1 cellular context compared by ENCODE assay signal in the genomic region with DNA sequence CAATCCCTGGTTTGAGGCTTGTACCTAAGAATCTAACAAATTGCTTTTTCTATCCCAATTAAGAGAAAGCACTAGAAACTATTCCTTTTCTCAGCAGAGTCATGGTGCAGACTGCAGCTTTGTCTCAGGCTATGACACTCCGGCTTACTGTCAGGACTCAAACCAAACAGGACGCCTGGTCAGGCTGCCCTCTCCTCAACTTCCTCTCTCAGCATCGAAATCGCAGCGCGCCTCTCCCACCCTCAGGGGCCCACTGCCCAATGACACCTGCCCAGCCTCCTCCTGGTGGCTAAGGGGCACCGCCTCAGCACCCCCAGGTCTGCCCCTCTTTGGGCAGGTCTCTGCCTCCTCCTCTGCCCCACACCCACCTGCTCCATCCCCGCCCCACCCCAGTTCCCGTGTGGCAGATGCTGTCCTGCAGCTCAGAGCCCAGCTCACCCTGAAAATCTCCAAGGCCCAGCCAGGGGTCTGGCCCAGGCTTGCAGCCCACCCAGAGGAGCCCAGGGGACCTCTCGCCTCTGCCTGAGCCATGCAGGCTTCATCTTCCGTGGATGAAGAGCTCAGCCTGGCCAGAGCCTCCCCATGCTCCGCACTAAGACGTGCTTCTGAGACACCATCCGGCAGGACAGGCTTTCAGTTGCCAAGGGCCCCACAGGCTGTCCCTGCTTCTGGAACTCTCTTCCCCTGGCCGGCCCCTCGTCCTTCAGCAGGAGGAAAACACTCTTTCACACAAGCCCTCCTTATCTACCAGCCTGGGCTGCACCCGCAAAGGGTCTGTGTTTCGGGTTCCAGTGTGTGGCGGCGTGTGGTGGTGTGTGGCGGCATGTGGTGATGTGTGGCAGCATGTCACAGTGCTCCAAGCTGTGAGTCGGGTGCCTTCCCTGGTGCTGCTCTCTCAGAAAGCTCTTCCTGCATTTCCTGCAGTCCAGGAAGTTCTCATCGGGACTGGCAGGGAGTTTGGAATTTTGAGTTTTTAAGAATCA.
TF ChIP-seq lines count a peak whose summit lies in the region.

No MANE protein-coding gene starts in this region.

TF ChIP-seq in GM23338, 12 proteins besides CTCF, POLR2A, EP300 and RAD21 (continued from another document):
- TF ChIP-seq, protein P1, sequence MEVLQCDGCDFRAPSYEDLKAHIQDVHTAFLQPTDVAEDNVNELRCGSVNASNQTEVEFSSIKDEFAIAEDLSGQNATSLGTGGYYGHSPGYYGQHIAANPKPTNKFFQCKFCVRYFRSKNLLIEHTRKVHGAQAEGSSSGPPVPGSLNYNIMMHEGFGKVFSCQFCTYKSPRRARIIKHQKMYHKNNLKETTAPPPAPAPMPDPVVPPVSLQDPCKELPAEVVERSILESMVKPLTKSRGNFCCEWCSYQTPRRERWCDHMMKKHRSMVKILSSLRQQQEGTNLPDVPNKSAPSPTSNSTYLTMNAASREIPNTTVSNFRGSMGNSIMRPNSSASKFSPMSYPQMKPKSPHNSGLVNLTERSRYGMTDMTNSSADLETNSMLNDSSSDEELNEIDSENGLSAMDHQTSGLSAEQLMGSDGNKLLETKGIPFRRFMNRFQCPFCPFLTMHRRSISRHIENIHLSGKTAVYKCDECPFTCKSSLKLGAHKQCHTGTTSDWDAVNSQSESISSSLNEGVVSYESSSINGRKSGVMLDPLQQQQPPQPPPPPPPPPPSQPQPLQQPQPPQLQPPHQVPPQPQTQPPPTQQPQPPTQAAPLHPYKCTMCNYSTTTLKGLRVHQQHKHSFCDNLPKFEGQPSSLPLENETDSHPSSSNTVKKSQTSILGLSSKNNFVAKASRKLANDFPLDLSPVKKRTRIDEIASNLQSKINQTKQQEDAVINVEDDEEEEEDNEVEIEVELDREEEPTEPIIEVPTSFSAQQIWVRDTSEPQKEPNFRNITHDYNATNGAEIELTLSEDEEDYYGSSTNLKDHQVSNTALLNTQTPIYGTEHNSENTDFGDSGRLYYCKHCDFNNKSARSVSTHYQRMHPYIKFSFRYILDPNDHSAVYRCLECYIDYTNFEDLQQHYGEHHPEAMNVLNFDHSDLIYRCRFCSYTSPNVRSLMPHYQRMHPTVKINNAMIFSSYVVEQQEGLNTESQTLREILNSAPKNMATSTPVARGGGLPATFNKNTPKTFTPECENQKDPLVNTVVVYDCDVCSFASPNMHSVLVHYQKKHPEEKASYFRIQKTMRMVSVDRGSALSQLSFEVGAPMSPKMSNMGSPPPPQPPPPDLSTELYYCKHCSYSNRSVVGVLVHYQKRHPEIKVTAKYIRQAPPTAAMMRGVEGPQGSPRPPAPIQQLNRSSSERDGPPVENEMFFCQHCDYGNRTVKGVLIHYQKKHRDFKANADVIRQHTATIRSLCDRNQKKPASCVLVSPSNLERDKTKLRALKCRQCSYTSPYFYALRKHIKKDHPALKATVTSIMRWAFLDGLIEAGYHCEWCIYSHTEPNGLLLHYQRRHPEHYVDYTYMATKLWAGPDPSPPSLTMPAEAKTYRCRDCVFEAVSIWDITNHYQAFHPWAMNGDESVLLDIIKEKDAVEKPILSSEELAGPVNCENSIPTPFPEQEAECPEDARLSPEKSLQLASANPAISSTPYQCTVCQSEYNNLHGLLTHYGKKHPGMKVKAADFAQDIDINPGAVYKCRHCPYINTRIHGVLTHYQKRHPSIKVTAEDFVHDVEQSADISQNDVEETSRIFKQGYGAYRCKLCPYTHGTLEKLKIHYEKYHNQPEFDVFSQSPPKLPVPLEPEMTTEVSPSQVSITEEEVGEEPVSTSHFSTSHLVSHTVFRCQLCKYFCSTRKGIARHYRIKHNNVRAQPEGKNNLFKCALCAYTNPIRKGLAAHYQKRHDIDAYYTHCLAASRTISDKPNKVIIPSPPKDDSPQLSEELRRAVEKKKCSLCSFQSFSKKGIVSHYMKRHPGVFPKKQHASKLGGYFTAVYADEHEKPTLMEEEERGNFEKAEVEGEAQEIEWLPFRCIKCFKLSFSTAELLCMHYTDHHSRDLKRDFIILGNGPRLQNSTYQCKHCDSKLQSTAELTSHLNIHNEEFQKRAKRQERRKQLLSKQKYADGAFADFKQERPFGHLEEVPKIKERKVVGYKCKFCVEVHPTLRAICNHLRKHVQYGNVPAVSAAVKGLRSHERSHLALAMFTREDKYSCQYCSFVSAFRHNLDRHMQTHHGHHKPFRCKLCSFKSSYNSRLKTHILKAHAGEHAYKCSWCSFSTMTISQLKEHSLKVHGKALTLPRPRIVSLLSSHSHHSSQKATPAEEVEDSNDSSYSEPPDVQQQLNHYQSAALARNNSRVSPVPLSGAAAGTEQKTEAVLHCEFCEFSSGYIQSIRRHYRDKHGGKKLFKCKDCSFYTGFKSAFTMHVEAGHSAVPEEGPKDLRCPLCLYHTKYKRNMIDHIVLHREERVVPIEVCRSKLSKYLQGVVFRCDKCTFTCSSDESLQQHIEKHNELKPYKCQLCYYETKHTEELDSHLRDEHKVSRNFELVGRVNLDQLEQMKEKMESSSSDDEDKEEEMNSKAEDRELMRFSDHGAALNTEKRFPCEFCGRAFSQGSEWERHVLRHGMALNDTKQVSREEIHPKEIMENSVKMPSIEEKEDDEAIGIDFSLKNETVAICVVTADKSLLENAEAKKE (CRISPR knock-in tag; IDR thresholded peaks at IDR 0.05): no peak
- TF ChIP-seq POLR2AphosphoS5 (IDR thresholded peaks at IDR 0.05; ENCODE audit: low read depth) (no peak), CREB1 (CRISPR knock-in tag; IDR thresholded peaks at IDR 0.05; ENCODE audit: low read depth) (no peak), EZH2phosphoT487 (IDR thresholded peaks at IDR 0.05; ENCODE audit: unreplicated experiment) (no peak), JUNB (IDR thresholded peaks at IDR 0.05; ENCODE audit: unreplicated experiment) (no peak), STAT1 (IDR thresholded peaks at IDR 0.05; ENCODE audit: unreplicated experiment) (no peak), NANOG (IDR thresholded peaks at IDR 0.05; ENCODE audit: borderline replicate concordance) (no peak), EZH2 (IDR thresholded peaks at IDR 0.05; ENCODE audit: low read depth, unreplicated experiment) (no peak), ZNF114 (CRISPR knock-in tag; IDR thresholded peaks at IDR 0.05) (no peak)
- TF ChIP-seq, protein P2, sequence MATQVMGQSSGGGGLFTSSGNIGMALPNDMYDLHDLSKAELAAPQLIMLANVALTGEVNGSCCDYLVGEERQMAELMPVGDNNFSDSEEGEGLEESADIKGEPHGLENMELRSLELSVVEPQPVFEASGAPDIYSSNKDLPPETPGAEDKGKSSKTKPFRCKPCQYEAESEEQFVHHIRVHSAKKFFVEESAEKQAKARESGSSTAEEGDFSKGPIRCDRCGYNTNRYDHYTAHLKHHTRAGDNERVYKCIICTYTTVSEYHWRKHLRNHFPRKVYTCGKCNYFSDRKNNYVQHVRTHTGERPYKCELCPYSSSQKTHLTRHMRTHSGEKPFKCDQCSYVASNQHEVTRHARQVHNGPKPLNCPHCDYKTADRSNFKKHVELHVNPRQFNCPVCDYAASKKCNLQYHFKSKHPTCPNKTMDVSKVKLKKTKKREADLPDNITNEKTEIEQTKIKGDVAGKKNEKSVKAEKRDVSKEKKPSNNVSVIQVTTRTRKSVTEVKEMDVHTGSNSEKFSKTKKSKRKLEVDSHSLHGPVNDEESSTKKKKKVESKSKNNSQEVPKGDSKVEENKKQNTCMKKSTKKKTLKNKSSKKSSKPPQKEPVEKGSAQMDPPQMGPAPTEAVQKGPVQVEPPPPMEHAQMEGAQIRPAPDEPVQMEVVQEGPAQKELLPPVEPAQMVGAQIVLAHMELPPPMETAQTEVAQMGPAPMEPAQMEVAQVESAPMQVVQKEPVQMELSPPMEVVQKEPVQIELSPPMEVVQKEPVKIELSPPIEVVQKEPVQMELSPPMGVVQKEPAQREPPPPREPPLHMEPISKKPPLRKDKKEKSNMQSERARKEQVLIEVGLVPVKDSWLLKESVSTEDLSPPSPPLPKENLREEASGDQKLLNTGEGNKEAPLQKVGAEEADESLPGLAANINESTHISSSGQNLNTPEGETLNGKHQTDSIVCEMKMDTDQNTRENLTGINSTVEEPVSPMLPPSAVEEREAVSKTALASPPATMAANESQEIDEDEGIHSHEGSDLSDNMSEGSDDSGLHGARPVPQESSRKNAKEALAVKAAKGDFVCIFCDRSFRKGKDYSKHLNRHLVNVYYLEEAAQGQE (IDR thresholded peaks at IDR 0.05; ENCODE audit: unreplicated experiment): no peak
- TF ChIP-seq, protein P3, sequence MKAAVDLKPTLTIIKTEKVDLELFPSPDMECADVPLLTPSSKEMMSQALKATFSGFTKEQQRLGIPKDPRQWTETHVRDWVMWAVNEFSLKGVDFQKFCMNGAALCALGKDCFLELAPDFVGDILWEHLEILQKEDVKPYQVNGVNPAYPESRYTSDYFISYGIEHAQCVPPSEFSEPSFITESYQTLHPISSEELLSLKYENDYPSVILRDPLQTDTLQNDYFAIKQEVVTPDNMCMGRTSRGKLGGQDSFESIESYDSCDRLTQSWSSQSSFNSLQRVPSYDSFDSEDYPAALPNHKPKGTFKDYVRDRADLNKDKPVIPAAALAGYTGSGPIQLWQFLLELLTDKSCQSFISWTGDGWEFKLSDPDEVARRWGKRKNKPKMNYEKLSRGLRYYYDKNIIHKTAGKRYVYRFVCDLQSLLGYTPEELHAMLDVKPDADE (IDR thresholded peaks at IDR 0.05): no peak
